Comparison of ENCODE assay signal across 13 cellular contexts in the genomic region with DNA sequence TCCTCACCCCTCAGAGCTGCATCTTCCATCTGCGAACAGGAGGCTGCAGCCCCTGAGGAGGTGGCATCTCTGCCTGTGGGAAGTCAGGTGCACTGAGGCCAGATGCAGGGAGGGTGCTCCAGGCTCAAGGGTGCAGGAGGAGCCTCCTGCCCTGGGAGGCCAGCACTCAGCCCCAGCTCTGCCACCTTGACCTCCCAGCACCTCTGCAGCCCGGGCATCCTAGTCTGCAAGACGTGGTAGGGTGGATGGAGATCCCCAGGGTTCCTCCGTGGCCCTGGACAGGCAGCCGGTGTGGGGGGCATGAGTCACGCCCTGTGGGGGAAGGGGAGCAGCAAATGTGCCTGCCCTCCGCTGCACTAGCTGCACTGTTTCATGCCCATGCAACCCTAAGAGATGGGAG.
"Had no signal": no experiment of that assay in that cellular context is flagged by ENCODE, and none has a peak within 500 bp of the region (broad histone marks: within the 10 kb centered on the region; RNA-seq: fewer than 3 reads in every experiment).

No MANE protein-coding gene starts in this region.

- H3K27ac ChIP-seq: foreskin keratinocyte had no signal

- FAIRE-seq: colon had no signal

- H3K9me3 ChIP-seq: ovary, transverse colon had no signal

- H3K4me3 ChIP-seq: ovary, smooth muscle cell, transverse colon had no signal

- ATAC-seq: foreskin keratinocyte; naive thymus-derived CD4-positive, alpha-beta T cell; right cardiac atrium; stimulated activated memory B cell treated with anti-CD40 and anti-IgM and Interleukin-4, amounts not matched to agents 10 μg/mL and 1 μg/mL and 100 μg/mL, for 72 hours had no signal

- H3K4me2 ChIP-seq: smooth muscle cell had no signal

- H3K36me3 ChIP-seq: ovary, transverse colon had no signal

- H3K27me3 ChIP-seq: ovary, transverse colon had no signal

- DNase-seq: cerebellar nuclear complex; foreskin keratinocyte; head of caudate nucleus; hippocampal formation; left colon; naive thymus-derived CD4-positive, alpha-beta T cell; ovary; right cardiac atrium; stimulated activated CD4-positive, alpha-beta T cell treated with anti-CD3 and anti-CD28 coated beads, Interleukin-4, amount 100 ng/mL, for 24 hours; transverse colon had no signal

- H3K4me1 ChIP-seq: foreskin keratinocyte had no signal
